Comparison of ENCODE assay signal across 29 cellular contexts in genomic region chr5:43370352-43370751, GRCh38.
"Had no signal": no experiment of that assay in that cellular context is flagged by ENCODE, and none has a peak within 500 bp of the region (broad histone marks: within the 10 kb centered on the region; RNA-seq: fewer than 3 reads in every experiment).

No MANE protein-coding gene starts in this region.

- H3K27ac Mint-ChIP-seq: activated CD4-positive, alpha-beta memory T cell treated with anti-CD3 and anti-CD28 coated beads for 36 hours; activated CD4-positive, alpha-beta T cell treated with anti-CD3 and anti-CD28 coated beads for 36 hours; activated CD4-positive, alpha-beta T cell treated with anti-CD3 and anti-CD28 coated beads, Interleukin-2, amount 10 ng/mL, durations not matched to agents 24 days and 14 days; activated CD8-positive, alpha-beta memory T cell treated with anti-CD3 and anti-CD28 coated beads, Interleukin-2, amount 10 ng/mL, durations not matched to agents 7 days and 5 days; activated CD8-positive, alpha-beta T cell treated with anti-CD3 and anti-CD28 coated beads, Interleukin-2, amount 10 ng/mL, durations not matched to agents 7 days and 5 days; activated naive CD8-positive, alpha-beta T cell; activated T-cell treated with anti-CD3 and anti-CD28 coated beads, Interleukin-2, amount 50 U/mL, for 24 hours; activated T-cell treated with anti-CD3 and anti-CD28 coated beads, Interleukin-2, amount 50 U/mL, for 72 hours; effector memory CD8-positive, alpha-beta T cell had no signal

- H3K4me3 ChIP-seq: body of pancreas, esophagus muscularis mucosa, gastrocnemius medialis, heart left ventricle had no signal

- DNase-seq: activated CD4-positive, alpha-beta memory T cell treated with anti-CD3 and anti-CD28 coated beads for 36 hours; activated CD4-positive, alpha-beta T cell treated with anti-CD3 and anti-CD28 coated beads for 36 hours; activated CD4-positive, alpha-beta T cell treated with anti-CD3 and anti-CD28 coated beads, Interleukin-2, amount 10 ng/mL, durations not matched to agents 24 days and 14 days; activated CD4-positive, CD25-positive, alpha-beta regulatory T cell; activated CD4-positive, CD25-positive, alpha-beta regulatory T cell treated with anti-CD3 and anti-CD28 coated beads, Interleukin-2, amount 50 U/mL, for 72 hours; activated CD8-positive, alpha-beta memory T cell treated with anti-CD3 and anti-CD28 coated beads, Interleukin-2, amount 10 ng/mL, durations not matched to agents 7 days and 5 days; activated CD8-positive, alpha-beta memory T cell treated with anti-CD3 and anti-CD28 coated beads, Interleukin-2, amount 50 U/mL, for 4 hours; activated CD8-positive, alpha-beta T cell treated with anti-CD3 and anti-CD28 coated beads, Interleukin-2, amount 10 ng/mL, durations not matched to agents 7 days and 5 days; activated gamma-delta T cell; activated naive CD4-positive, alpha-beta T cell; activated naive CD4-positive, alpha-beta T cell treated with anti-CD3 and anti-CD28 coated beads, Interleukin-2, amount 50 U/mL, for 16 hours; activated T-cell treated with anti-CD3 and anti-CD28 coated beads, Interleukin-2, amount 50 U/mL, for 24 hours; activated T-cell treated with anti-CD3 and anti-CD28 coated beads, Interleukin-2, amount 50 U/mL, for 72 hours; amniotic stem cell; anterior cingulate cortex; body of pancreas; caudate nucleus; cortex of kidney; dermis blood vessel endothelial cell; effector CD4-positive, alpha-beta T cell; effector memory CD8-positive, alpha-beta T cell; erythroblast; foreskin keratinocyte; gastrocnemius medialis; glutamatergic neuron; heart left ventricle; T-helper 2 cell had no signal

- H3K4me1 ChIP-seq: body of pancreas, esophagus muscularis mucosa, foreskin keratinocyte, gastrocnemius medialis, heart left ventricle had no signal

- H3K4me1 Mint-ChIP-seq: activated CD4-positive, alpha-beta T cell treated with anti-CD3 and anti-CD28 coated beads, Interleukin-2, amount 10 ng/mL, durations not matched to agents 24 days and 14 days; activated CD8-positive, alpha-beta memory T cell treated with anti-CD3 and anti-CD28 coated beads, Interleukin-2, amount 10 ng/mL, durations not matched to agents 7 days and 5 days had no signal

- H3K27me3 ChIP-seq: body of pancreas, esophagus muscularis mucosa, foreskin keratinocyte, gastrocnemius medialis had no signal

- H3K36me3 ChIP-seq: esophagus muscularis mucosa, gastrocnemius medialis, heart left ventricle had no signal

- ATAC-seq: activated CD4-positive, alpha-beta T cell treated with anti-CD3 and anti-CD28 coated beads for 36 hours; activated CD8-positive, alpha-beta memory T cell treated with anti-CD3 and anti-CD28 coated beads, Interleukin-2, amount 10 ng/mL, durations not matched to agents 7 days and 5 days; activated CD8-positive, alpha-beta T cell treated with anti-CD3 and anti-CD28 coated beads, Interleukin-2, amount 10 ng/mL, durations not matched to agents 7 days and 5 days; activated T-cell treated with anti-CD3 and anti-CD28 coated beads, Interleukin-2, amount 50 U/mL, for 72 hours; body of pancreas; effector memory CD8-positive, alpha-beta T cell; foreskin keratinocyte; gastrocnemius medialis; heart left ventricle had no signal

- H3K27ac ChIP-seq: body of pancreas, esophagus muscularis mucosa, foreskin keratinocyte, gastrocnemius medialis, heart left ventricle had no signal

- H3K9me3 ChIP-seq: esophagus muscularis mucosa, gastrocnemius medialis, heart left ventricle had no signal

- H3K4me3 Mint-ChIP-seq: activated CD4-positive, alpha-beta memory T cell treated with anti-CD3 and anti-CD28 coated beads for 36 hours; activated CD4-positive, alpha-beta T cell treated with anti-CD3 and anti-CD28 coated beads for 36 hours; activated CD4-positive, alpha-beta T cell treated with anti-CD3 and anti-CD28 coated beads, Interleukin-2, amount 10 ng/mL, durations not matched to agents 24 days and 14 days; activated CD8-positive, alpha-beta memory T cell treated with anti-CD3 and anti-CD28 coated beads, Interleukin-2, amount 10 ng/mL, durations not matched to agents 7 days and 5 days; activated CD8-positive, alpha-beta T cell treated with anti-CD3 and anti-CD28 coated beads, Interleukin-2, amount 10 ng/mL, durations not matched to agents 7 days and 5 days; activated naive CD8-positive, alpha-beta T cell; activated T-cell treated with anti-CD3 and anti-CD28 coated beads, Interleukin-2, amount 50 U/mL, for 24 hours; activated T-cell treated with anti-CD3 and anti-CD28 coated beads, Interleukin-2, amount 50 U/mL, for 72 hours; effector memory CD8-positive, alpha-beta T cell had no signal

- H3K27me3 Mint-ChIP-seq: activated CD4-positive, alpha-beta memory T cell treated with anti-CD3 and anti-CD28 coated beads for 36 hours; activated CD4-positive, alpha-beta T cell treated with anti-CD3 and anti-CD28 coated beads, Interleukin-2, amount 10 ng/mL, durations not matched to agents 24 days and 14 days; activated naive CD8-positive, alpha-beta T cell; activated T-cell treated with anti-CD3 and anti-CD28 coated beads, Interleukin-2, amount 50 U/mL, for 24 hours had no signal
